ENCODE assay signal across 1 cellular context in the genomic region with DNA sequence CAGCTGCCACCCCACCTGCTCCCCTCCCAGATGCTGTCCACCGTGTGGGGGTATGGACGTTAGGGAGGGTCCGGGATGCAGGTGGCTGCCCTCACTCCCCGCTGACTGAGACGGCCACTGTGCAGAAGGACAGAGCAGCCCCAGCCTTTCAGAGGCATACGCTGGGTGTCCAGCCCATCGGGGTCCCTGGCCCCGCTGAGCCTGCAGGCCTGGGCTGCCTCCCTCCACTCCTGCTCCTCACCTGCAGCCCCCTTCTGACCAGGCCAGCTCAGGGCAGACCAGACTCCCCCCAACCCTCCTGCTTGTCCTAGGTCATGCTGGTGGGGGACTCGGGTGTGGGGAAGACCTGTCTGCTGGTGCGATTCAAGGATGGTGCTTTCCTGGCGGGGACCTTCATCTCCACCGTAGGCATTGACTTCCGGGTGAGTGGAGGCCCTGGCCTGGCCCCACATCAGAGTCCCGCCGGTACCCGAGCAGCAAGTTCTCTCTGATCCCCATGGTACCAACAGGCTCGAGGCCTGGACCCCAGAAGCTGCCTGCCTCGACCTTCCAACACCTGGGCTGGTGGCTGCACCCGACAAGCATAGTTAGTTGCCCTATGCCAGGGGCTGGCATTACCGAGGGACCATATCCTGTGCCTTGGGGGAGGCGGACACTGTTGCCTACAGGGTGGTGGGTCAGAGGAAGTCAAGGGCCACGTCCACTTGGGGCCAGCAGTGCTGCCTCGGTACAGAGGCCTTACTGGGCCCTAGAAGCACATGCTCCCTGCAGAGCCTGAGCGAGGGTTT.
TF ChIP-seq lines count a peak whose summit lies in the region.

No MANE protein-coding gene starts in this region.

TF ChIP-seq in WTC11, 78 proteins besides CTCF, POLR2A, EP300 and RAD21 (continued from another document and continues in another):
- TF ChIP-seq, protein P1, sequence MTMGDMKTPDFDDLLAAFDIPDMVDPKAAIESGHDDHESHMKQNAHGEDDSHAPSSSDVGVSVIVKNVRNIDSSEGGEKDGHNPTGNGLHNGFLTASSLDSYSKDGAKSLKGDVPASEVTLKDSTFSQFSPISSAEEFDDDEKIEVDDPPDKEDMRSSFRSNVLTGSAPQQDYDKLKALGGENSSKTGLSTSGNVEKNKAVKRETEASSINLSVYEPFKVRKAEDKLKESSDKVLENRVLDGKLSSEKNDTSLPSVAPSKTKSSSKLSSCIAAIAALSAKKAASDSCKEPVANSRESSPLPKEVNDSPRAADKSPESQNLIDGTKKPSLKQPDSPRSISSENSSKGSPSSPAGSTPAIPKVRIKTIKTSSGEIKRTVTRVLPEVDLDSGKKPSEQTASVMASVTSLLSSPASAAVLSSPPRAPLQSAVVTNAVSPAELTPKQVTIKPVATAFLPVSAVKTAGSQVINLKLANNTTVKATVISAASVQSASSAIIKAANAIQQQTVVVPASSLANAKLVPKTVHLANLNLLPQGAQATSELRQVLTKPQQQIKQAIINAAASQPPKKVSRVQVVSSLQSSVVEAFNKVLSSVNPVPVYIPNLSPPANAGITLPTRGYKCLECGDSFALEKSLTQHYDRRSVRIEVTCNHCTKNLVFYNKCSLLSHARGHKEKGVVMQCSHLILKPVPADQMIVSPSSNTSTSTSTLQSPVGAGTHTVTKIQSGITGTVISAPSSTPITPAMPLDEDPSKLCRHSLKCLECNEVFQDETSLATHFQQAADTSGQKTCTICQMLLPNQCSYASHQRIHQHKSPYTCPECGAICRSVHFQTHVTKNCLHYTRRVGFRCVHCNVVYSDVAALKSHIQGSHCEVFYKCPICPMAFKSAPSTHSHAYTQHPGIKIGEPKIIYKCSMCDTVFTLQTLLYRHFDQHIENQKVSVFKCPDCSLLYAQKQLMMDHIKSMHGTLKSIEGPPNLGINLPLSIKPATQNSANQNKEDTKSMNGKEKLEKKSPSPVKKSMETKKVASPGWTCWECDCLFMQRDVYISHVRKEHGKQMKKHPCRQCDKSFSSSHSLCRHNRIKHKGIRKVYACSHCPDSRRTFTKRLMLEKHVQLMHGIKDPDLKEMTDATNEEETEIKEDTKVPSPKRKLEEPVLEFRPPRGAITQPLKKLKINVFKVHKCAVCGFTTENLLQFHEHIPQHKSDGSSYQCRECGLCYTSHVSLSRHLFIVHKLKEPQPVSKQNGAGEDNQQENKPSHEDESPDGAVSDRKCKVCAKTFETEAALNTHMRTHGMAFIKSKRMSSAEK (CRISPR knock-in tag; IDR thresholded peaks at IDR 0.05; ENCODE audit: borderline replicate concordance): peak; percentile 75; the same call in 1 of the 2 replicates
- TF ChIP-seq, protein P2, sequence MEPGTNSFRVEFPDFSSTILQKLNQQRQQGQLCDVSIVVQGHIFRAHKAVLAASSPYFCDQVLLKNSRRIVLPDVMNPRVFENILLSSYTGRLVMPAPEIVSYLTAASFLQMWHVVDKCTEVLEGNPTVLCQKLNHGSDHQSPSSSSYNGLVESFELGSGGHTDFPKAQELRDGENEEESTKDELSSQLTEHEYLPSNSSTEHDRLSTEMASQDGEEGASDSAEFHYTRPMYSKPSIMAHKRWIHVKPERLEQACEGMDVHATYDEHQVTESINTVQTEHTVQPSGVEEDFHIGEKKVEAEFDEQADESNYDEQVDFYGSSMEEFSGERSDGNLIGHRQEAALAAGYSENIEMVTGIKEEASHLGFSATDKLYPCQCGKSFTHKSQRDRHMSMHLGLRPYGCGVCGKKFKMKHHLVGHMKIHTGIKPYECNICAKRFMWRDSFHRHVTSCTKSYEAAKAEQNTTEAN (CRISPR knock-in tag; IDR thresholded peaks at IDR 0.05): no peak
- no peak for TF ChIP-seq ZNF219 (CRISPR knock-in tag; IDR thresholded peaks at IDR 0.05; ENCODE audit: borderline replicate concordance)
- no peak; the same call in 1 of the 2 replicates for TF ChIP-seq ATF1 (CRISPR knock-in tag; IDR thresholded peaks at IDR 0.05)
- no peak for TF ChIP-seq TCF7 (CRISPR knock-in tag; IDR thresholded peaks at IDR 0.05; ENCODE audit: low read depth)
- TF ChIP-seq RORB (CRISPR knock-in tag; IDR thresholded peaks at IDR 0.05): no peak
- TF ChIP-seq JAZF1 (CRISPR knock-in tag; IDR thresholded peaks at IDR 0.05): no peak
- TF ChIP-seq ZNF232 (CRISPR knock-in tag; IDR thresholded peaks at IDR 0.05): no peak
- no peak for TF ChIP-seq ETV6 (CRISPR knock-in tag; IDR thresholded peaks at IDR 0.05)
- TF ChIP-seq OVOL2 (CRISPR knock-in tag; IDR thresholded peaks at IDR 0.05; ENCODE audit: borderline replicate concordance): no peak
- TF ChIP-seq SP1 (CRISPR knock-in tag; conservative IDR thresholded peaks at IDR 0.05): peak; percentile 21; the same call in 1 of the 2 replicates
- TF ChIP-seq EMX1 (CRISPR knock-in tag; IDR thresholded peaks at IDR 0.05): peak; percentile 86; the same call in 1 of the 2 replicates
- TF ChIP-seq, protein P3, sequence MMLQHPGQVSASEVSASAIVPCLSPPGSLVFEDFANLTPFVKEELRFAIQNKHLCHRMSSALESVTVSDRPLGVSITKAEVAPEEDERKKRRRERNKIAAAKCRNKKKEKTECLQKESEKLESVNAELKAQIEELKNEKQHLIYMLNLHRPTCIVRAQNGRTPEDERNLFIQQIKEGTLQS (CRISPR knock-in tag; conservative IDR thresholded peaks at IDR 0.05): no peak
- no peak for TF ChIP-seq HMGA2 (CRISPR knock-in tag; IDR thresholded peaks at IDR 0.05)
- no peak for TF ChIP-seq NFE2L1 (CRISPR knock-in tag; IDR thresholded peaks at IDR 0.05)
- no peak for TF ChIP-seq ZNF396 (CRISPR knock-in tag; IDR thresholded peaks at IDR 0.05; ENCODE audit: borderline replicate concordance)
- TF ChIP-seq NFYB (CRISPR knock-in tag; conservative IDR thresholded peaks at IDR 0.05; ENCODE audit: low read depth): no peak
- TF ChIP-seq MXD4 (CRISPR knock-in tag; IDR thresholded peaks at IDR 0.05; ENCODE audit: borderline replicate concordance): no peak
- TF ChIP-seq, protein P4, sequence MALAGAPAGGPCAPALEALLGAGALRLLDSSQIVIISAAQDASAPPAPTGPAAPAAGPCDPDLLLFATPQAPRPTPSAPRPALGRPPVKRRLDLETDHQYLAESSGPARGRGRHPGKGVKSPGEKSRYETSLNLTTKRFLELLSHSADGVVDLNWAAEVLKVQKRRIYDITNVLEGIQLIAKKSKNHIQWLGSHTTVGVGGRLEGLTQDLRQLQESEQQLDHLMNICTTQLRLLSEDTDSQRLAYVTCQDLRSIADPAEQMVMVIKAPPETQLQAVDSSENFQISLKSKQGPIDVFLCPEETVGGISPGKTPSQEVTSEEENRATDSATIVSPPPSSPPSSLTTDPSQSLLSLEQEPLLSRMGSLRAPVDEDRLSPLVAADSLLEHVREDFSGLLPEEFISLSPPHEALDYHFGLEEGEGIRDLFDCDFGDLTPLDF (CRISPR knock-in tag; IDR thresholded peaks at IDR 0.05): no peak
- peak; percentile 81 for TF ChIP-seq ZNF671 (CRISPR knock-in tag; IDR thresholded peaks at IDR 0.05)
- no peak for TF ChIP-seq JUN (CRISPR knock-in tag; IDR thresholded peaks at IDR 0.05)
- no peak for TF ChIP-seq ZBTB21 (CRISPR knock-in tag; IDR thresholded peaks at IDR 0.05; ENCODE audit: borderline replicate concordance)
- TF ChIP-seq, protein P5, sequence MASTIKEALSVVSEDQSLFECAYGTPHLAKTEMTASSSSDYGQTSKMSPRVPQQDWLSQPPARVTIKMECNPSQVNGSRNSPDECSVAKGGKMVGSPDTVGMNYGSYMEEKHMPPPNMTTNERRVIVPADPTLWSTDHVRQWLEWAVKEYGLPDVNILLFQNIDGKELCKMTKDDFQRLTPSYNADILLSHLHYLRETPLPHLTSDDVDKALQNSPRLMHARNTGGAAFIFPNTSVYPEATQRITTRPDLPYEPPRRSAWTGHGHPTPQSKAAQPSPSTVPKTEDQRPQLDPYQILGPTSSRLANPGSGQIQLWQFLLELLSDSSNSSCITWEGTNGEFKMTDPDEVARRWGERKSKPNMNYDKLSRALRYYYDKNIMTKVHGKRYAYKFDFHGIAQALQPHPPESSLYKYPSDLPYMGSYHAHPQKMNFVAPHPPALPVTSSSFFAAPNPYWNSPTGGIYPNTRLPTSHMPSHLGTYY (CRISPR knock-in tag; IDR thresholded peaks at IDR 0.05): no peak; the same call in none of the 2 replicates
- TF ChIP-seq, protein P6, sequence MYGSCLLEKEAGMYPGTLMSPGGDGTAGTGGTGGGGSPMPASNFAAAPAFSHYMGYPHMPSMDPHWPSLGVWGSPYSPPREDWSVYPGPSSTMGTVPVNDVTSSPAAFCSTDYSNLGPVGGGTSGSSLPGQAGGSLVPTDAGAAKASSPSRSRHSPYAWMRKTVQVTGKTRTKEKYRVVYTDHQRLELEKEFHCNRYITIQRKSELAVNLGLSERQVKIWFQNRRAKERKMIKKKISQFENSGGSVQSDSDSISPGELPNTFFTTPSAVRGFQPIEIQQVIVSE (CRISPR knock-in tag; IDR thresholded peaks at IDR 0.05; ENCODE audit: borderline replicate concordance): no peak
- TF ChIP-seq SOX15 (CRISPR knock-in tag; IDR thresholded peaks at IDR 0.05): no peak
- peak; percentile 60; the same call in 1 of the 2 replicates for TF ChIP-seq ZNF416 (CRISPR knock-in tag; IDR thresholded peaks at IDR 0.05)
- TF ChIP-seq, protein P7, sequence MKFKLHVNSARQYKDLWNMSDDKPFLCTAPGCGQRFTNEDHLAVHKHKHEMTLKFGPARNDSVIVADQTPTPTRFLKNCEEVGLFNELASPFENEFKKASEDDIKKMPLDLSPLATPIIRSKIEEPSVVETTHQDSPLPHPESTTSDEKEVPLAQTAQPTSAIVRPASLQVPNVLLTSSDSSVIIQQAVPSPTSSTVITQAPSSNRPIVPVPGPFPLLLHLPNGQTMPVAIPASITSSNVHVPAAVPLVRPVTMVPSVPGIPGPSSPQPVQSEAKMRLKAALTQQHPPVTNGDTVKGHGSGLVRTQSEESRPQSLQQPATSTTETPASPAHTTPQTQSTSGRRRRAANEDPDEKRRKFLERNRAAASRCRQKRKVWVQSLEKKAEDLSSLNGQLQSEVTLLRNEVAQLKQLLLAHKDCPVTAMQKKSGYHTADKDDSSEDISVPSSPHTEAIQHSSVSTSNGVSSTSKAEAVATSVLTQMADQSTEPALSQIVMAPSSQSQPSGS (CRISPR knock-in tag; IDR thresholded peaks at IDR 0.05; ENCODE audit: borderline replicate concordance, low read depth): no peak
- no peak for TF ChIP-seq ELF4 (CRISPR knock-in tag; IDR thresholded peaks at IDR 0.05; ENCODE audit: low read depth)
- TF ChIP-seq ZNF263 (CRISPR knock-in tag; IDR thresholded peaks at IDR 0.05; ENCODE audit: low read depth): no peak
- TF ChIP-seq, protein P8, sequence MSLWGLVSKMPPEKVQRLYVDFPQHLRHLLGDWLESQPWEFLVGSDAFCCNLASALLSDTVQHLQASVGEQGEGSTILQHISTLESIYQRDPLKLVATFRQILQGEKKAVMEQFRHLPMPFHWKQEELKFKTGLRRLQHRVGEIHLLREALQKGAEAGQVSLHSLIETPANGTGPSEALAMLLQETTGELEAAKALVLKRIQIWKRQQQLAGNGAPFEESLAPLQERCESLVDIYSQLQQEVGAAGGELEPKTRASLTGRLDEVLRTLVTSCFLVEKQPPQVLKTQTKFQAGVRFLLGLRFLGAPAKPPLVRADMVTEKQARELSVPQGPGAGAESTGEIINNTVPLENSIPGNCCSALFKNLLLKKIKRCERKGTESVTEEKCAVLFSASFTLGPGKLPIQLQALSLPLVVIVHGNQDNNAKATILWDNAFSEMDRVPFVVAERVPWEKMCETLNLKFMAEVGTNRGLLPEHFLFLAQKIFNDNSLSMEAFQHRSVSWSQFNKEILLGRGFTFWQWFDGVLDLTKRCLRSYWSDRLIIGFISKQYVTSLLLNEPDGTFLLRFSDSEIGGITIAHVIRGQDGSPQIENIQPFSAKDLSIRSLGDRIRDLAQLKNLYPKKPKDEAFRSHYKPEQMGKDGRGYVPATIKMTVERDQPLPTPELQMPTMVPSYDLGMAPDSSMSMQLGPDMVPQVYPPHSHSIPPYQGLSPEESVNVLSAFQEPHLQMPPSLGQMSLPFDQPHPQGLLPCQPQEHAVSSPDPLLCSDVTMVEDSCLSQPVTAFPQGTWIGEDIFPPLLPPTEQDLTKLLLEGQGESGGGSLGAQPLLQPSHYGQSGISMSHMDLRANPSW (CRISPR knock-in tag; conservative IDR thresholded peaks at IDR 0.05; ENCODE audit: low read depth): no peak
- no peak for TF ChIP-seq TP53 (CRISPR knock-in tag; IDR thresholded peaks at IDR 0.05)
- TF ChIP-seq, protein P9, sequence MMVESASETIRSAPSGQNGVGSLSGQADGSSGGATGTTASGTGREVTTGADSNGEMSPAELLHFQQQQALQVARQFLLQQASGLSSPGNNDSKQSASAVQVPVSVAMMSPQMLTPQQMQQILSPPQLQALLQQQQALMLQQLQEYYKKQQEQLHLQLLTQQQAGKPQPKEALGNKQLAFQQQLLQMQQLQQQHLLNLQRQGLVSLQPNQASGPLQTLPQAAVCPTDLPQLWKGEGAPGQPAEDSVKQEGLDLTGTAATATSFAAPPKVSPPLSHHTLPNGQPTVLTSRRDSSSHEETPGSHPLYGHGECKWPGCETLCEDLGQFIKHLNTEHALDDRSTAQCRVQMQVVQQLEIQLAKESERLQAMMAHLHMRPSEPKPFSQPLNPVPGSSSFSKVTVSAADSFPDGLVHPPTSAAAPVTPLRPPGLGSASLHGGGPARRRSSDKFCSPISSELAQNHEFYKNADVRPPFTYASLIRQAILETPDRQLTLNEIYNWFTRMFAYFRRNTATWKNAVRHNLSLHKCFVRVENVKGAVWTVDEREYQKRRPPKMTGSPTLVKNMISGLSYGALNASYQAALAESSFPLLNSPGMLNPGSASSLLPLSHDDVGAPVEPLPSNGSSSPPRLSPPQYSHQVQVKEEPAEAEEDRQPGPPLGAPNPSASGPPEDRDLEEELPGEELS (CRISPR knock-in tag; IDR thresholded peaks at IDR 0.05): peak; percentile 12; the same call in 1 of the 2 replicates
- no peak for TF ChIP-seq FOXP1 (CRISPR knock-in tag; IDR thresholded peaks at IDR 0.05; ENCODE audit: borderline replicate concordance)
- peak; percentile 90 for TF ChIP-seq NFATC4 (CRISPR knock-in tag; IDR thresholded peaks at IDR 0.05)
- TF ChIP-seq CBFB (CRISPR knock-in tag; IDR thresholded peaks at IDR 0.05; ENCODE audit: low read depth): no peak
- TF ChIP-seq FOXK1 (CRISPR knock-in tag; IDR thresholded peaks at IDR 0.05): no peak
- TF ChIP-seq, protein P10, sequence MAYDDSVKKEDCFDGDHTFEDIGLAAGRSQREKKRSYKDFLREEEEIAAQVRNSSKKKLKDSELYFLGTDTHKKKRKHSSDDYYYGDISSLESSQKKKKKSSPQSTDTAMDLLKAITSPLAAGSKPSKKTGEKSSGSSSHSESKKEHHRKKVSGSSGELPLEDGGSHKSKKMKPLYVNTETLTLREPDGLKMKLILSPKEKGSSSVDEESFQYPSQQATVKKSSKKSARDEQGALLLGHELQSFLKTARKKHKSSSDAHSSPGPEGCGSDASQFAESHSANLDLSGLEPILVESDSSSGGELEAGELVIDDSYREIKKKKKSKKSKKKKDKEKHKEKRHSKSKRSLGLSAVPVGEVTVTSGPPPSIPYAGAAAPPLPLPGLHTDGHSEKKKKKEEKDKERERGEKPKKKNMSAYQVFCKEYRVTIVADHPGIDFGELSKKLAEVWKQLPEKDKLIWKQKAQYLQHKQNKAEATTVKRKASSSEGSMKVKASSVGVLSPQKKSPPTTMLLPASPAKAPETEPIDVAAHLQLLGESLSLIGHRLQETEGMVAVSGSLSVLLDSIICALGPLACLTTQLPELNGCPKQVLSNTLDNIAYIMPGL (CRISPR knock-in tag; IDR thresholded peaks at IDR 0.05): no peak; the same call in 1 of the 2 replicates
- TF ChIP-seq, protein P11, sequence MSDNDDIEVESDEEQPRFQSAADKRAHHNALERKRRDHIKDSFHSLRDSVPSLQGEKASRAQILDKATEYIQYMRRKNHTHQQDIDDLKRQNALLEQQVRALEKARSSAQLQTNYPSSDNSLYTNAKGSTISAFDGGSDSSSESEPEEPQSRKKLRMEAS (CRISPR knock-in tag; IDR thresholded peaks at IDR 0.05): 0 out of 2 replicates have a peak, but pooled peaks have one; percentile 4
- TF ChIP-seq, protein P12, sequence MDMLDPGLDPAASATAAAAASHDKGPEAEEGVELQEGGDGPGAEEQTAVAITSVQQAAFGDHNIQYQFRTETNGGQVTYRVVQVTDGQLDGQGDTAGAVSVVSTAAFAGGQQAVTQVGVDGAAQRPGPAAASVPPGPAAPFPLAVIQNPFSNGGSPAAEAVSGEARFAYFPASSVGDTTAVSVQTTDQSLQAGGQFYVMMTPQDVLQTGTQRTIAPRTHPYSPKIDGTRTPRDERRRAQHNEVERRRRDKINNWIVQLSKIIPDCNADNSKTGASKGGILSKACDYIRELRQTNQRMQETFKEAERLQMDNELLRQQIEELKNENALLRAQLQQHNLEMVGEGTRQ (CRISPR knock-in tag; IDR thresholded peaks at IDR 0.05): no peak
